In genomic region chr1:204041232-204041767, GRCh38 we compare ENCODE assay signal across 15 cellular contexts. TPM values are rescaled to one million over a fixed set of nuclear protein-coding genes. Genes with fewer than 3 reads are reported as not detected.
DNase-seq lines count a peak whose midpoint lies in the region; ATAC-seq and TF ChIP-seq lines count a peak whose summit lies in the region.
"Had no signal": no experiment of that assay in that cellular context is flagged by ENCODE, and none has a peak within 500 bp of the region (broad histone marks: within the 10 kb centered on the region; RNA-seq: fewer than 3 reads in every experiment).

No MANE protein-coding gene starts in this region.

- WGBS in tibial nerve, 2 donors: 26 to 48% methylated on average over 10 of the region's 10 CpGs

- H3K4me1 ChIP-seq in tibial nerve: peaks cover 0 to 17% (median 3%) of the 10 kb centered on the region in 4 donors

- H3K4me3 Mint-ChIP-seq in nephron: no peak overlapping the region

- TF ChIP-seq CTCF in nephron (IDR thresholded peaks at IDR 0.05; ENCODE audit: unreplicated experiment in 3 of 3) (no peak), tibial nerve (IDR thresholded peaks at IDR 0.05) (no peak)

- peak overlapping the region; percentile 32 to 86 (median 40) for H3K27ac Mint-ChIP-seq in nephron

- no peak overlapping the region for H3K4me3 ChIP-seq in tibial nerve

- peak in 1 of 2 donors; percentile 25 for TF ChIP-seq EP300 in tibial nerve (IDR thresholded peaks at IDR 0.05)

- no peaks in the 10 kb centered on the region for H3K36me3 ChIP-seq in tibial nerve
- H3K36me3 ChIP-seq: brain microvascular endothelial cell had no signal

- peaks cover 7% of the 10 kb centered on the region for H3K4me1 Mint-ChIP-seq in nephron

- no peaks in the 10 kb centered on the region for H3K9me3 Mint-ChIP-seq in nephron

- ATAC-seq in GM19455 (IDR thresholded peaks at IDR 0.05; ENCODE audit: unreplicated experiment): no peak
- ATAC-seq: PC-3 had no signal

- peak; percentile 71 for DNase-seq in NCI-H1436 (lab: John Stamatoyannopoulos, UW)
- no peak for DNase-seq in NCI-H1436 treated with DMSO at 0.1 percent for 48 hours (lab: John Stamatoyannopoulos, UW)
- peak; percentile 17 for DNase-seq in fibroblast of peridontal ligament (ENCODE audit: extremely low read depth)
- DNase-seq in tibial nerve (ENCODE audit: low spot score in 2 of 2): peak in 1 of 2 donors; percentile 40
- DNase-seq in NCI-H187 treated with DMSO at 0.1 percent for 48 hours (lab: John Stamatoyannopoulos, UW): no peak
- DNase-seq in foreskin melanocyte: no peak
- DNase-seq: DMS79, erythroblast, islet precursor cell, NCI-H1092 treated with DMSO at 0.1 percent for 48 hours, PC-3 had no signal

- peak overlapping the region; percentile 53 to 82 (median 66) for H3K27ac ChIP-seq in tibial nerve
- H3K27ac ChIP-seq: 22Rv1, brain microvascular endothelial cell had no signal

- no peaks in the 10 kb centered on the region for H3K36me3 Mint-ChIP-seq in nephron (ENCODE audit: low read depth)

- no peaks in the 10 kb centered on the region for H3K9me3 ChIP-seq in tibial nerve

- H3K27me3 Mint-ChIP-seq in nephron (ENCODE audit: low read depth): peaks cover 16% of the 10 kb centered on the region

- no peaks in the 10 kb centered on the region for H3K27me3 ChIP-seq in tibial nerve
- H3K27me3 ChIP-seq: brain microvascular endothelial cell had no signal

- no peak for TF ChIP-seq POLR2A in tibial nerve (IDR thresholded peaks at IDR 0.05)

RNA-seq across cellular contexts. Expression of gene SOX13, which starts 31.6 kb away (rescaled TPM):
- 100 to 1,000 TPM in 3 of 4 donors, 10 to 100 TPM in 1; 51.8 to 108 (median 105) TPM for total RNA-seq in tibial nerve

Comparison
In these comparisons a context has a peak if more than half of its experiments do, and no peak if none do; other contexts are left out.
1. DNase-seq: peak in NCI-H1436 (single experiment) and fibroblast of peridontal ligament (single experiment); none in NCI-H1436 treated with DMSO at 0.1 percent for 48 hours (single experiment), NCI-H187 treated with DMSO at 0.1 percent for 48 hours (single experiment) and foreskin melanocyte (single experiment).